Comparison of ENCODE assay signal across 8 cellular contexts in genomic region chr1:16980473-16981268, GRCh38. TPM values are rescaled to one million over a fixed set of nuclear protein-coding genes. Genes with fewer than 3 reads are reported as not detected.
DNase-seq lines count a peak whose midpoint lies in the region; ATAC-seq and TF ChIP-seq lines count a peak whose summit lies in the region.

Gene MFAP2 (minus strand): TSS chr1:16980620. CDS start chr1:16978273, 2,347 bp downstream.

- H3K27me3 ChIP-seq in ascending aorta (no peaks in the 10 kb centered on the region), subcutaneous abdominal adipose tissue (ENCODE audit: control insufficient read depth in 5 of 5, insufficient read depth in 4 of 5, low read length in 5 of 5) (peaks cover 0 to 5% (median 3%) of the 10 kb centered on the region in 5 donors)

- H3K36me3 ChIP-seq in ascending aorta (peaks cover under 1% of the 10 kb centered on the region in 2 donors), subcutaneous abdominal adipose tissue (ENCODE audit: control insufficient read depth in 5 of 5, insufficient read depth in 5 of 5, low read length in 5 of 5) (peaks cover 0 to 2% (median under 1%) of the 10 kb centered on the region in 5 donors)

- peak; percentile 21 for DNase-seq in activated CD4-positive, alpha-beta T cell treated with anti-CD3 and anti-CD28 coated beads for 36 hours
- DNase-seq in activated CD4-positive, alpha-beta T cell treated with anti-CD3 and anti-CD28 coated beads for 1 hour = no peak
- DNase-seq in ascending aorta (ENCODE audit: low spot score in 2 of 2) (no peak), iPS-NIHi7 (ENCODE audit: extremely low spot score) (peak; percentile 82), cerebellar cortex (ENCODE audit: low spot score) (no peak), GM10248 (ENCODE audit: extremely low spot score) (no peak), foreskin melanocyte (no peak)

- H3K9me3 Mint-ChIP-seq in activated CD4-positive, alpha-beta T cell treated with anti-CD3 and anti-CD28 coated beads for 36 hours (ENCODE audit: low read depth) = no peaks in the 10 kb centered on the region

- H3K4me1 Mint-ChIP-seq in activated CD4-positive, alpha-beta T cell treated with anti-CD3 and anti-CD28 coated beads for 36 hours = peaks cover 13% of the 10 kb centered on the region

- ATAC-seq in activated CD4-positive, alpha-beta T cell treated with anti-CD3 and anti-CD28 coated beads for 36 hours = peak; percentile 42

- CTCF ChIA-PET in activated CD4-positive, alpha-beta T cell treated with anti-CD3 and anti-CD28 coated beads for 36 hours (lab: Charles Lee) = interaction anchor here (0.7 to 2.2 kb wide), 3 partner anchors 20 to 29 kb away, joined by 3 to 8 read pairs (median 3); no protein-coding TSS in a partner anchor
- CTCF ChIA-PET in GM10248 (lab: Yijun Ruan, JAX) = interaction anchor here (1.1 to 2.7 kb wide), 2 partner anchors 19 kb away, joined by 3 to 10 read pairs; no protein-coding TSS in a partner anchor

- peaks cover 2% of the 10 kb centered on the region for H3K36me3 Mint-ChIP-seq in activated CD4-positive, alpha-beta T cell treated with anti-CD3 and anti-CD28 coated beads for 36 hours (ENCODE audit: low read depth)

- H3K27me3 Mint-ChIP-seq in activated CD4-positive, alpha-beta T cell treated with anti-CD3 and anti-CD28 coated beads for 36 hours = peaks cover 16% of the 10 kb centered on the region

- intact Hi-C loops in activated CD4-positive, alpha-beta T cell treated with anti-CD3 and anti-CD28 coated beads for 36 hours (cut with DNase I, micrococcal nuclease) = no loop called here
- intact Hi-C loops in ascending aorta (cut with DNase I) = no loop called here

- POLR2A ChIA-PET in activated CD4-positive, alpha-beta T cell treated with anti-CD3 and anti-CD28 coated beads for 36 hours (lab: Charles Lee) = no interaction called here
- POLR2A ChIA-PET in GM10248 (lab: Yijun Ruan, JAX) = no interaction called here

- no peak within 1 kb of the TSS for H3K27ac Mint-ChIP-seq in activated CD4-positive, alpha-beta T cell treated with anti-CD3 and anti-CD28 coated beads for 36 hours

- H3K4me1 ChIP-seq in ascending aorta (peaks cover 0 to 16% of the 10 kb centered on the region in 2 donors), subcutaneous abdominal adipose tissue (ENCODE audit: control insufficient read depth in 5 of 5, insufficient read depth in 5 of 5, low read length in 5 of 5) (peaks cover 2 to 39% (median 27%) of the 10 kb centered on the region in 5 donors)

- no peaks in the 10 kb centered on the region for H3K9me3 ChIP-seq in ascending aorta
- H3K9me3 ChIP-seq in subcutaneous abdominal adipose tissue (ENCODE audit: control insufficient read depth in 5 of 5, low read length in 5 of 5) = no peaks in the 10 kb centered on the region

- H3K27ac ChIP-seq in ascending aorta = peak within 1 kb of the TSS; percentile 93 to 95
- no peak within 1 kb of the TSS for H3K27ac ChIP-seq in subcutaneous abdominal adipose tissue (ENCODE audit: low read depth, low read length)

- H3K4me3 Mint-ChIP-seq in activated CD4-positive, alpha-beta T cell treated with anti-CD3 and anti-CD28 coated beads for 36 hours = peak within 1 kb of the TSS; percentile 16

- H3K9ac ChIP-seq in subcutaneous abdominal adipose tissue (ENCODE audit: low read length in 5 of 5) = peak within 1 kb of the TSS in 2 of 5 donors; percentile 20 to 48

- H3K4me3 ChIP-seq in ascending aorta (peak within 1 kb of the TSS; percentile 62 to 88), subcutaneous abdominal adipose tissue (ENCODE audit: low read depth in 1 of 5, low read length in 5 of 5) (peak within 1 kb of the TSS in 4 of 5 donors; percentile 6 to 58 (median 30))

- TF ChIP-seq CTCF in ascending aorta (IDR thresholded peaks at IDR 0.05) = no peak
- TF ChIP-seq CTCF in GM10248 (IDR thresholded peaks at IDR 0.05; ENCODE audit: control extremely low read depth, extremely low read depth, low read depth, missing control alignments) = no peak

RNA-seq across cellular contexts. Expression of gene MFAP2, which starts in this region (rescaled TPM):
- total RNA-seq in activated CD4-positive, alpha-beta T cell treated with anti-CD3 and anti-CD28 coated beads for 36 hours = not detected
- 26.3 TPM for total RNA-seq in ascending aorta

Comparison
In these comparisons a context has a peak if more than half of its experiments do, and no peak if none do; other contexts are left out.
1. RNA of gene MFAP2 (total RNA-seq): 26.3 TPM in ascending aorta (single experiment); not detected in activated CD4-positive, alpha-beta T cell treated with anti-CD3 and anti-CD28 coated beads for 36 hours; every median in the first group is over 10 times any median in the second.
2. Peak in DNase-seq and ATAC-seq in activated CD4-positive, alpha-beta T cell treated with anti-CD3 and anti-CD28 coated beads for 36 hours; RNA of the gene not detected or under 1 TPM.